8 cellular contexts compared by ENCODE assay signal in the genomic region with DNA sequence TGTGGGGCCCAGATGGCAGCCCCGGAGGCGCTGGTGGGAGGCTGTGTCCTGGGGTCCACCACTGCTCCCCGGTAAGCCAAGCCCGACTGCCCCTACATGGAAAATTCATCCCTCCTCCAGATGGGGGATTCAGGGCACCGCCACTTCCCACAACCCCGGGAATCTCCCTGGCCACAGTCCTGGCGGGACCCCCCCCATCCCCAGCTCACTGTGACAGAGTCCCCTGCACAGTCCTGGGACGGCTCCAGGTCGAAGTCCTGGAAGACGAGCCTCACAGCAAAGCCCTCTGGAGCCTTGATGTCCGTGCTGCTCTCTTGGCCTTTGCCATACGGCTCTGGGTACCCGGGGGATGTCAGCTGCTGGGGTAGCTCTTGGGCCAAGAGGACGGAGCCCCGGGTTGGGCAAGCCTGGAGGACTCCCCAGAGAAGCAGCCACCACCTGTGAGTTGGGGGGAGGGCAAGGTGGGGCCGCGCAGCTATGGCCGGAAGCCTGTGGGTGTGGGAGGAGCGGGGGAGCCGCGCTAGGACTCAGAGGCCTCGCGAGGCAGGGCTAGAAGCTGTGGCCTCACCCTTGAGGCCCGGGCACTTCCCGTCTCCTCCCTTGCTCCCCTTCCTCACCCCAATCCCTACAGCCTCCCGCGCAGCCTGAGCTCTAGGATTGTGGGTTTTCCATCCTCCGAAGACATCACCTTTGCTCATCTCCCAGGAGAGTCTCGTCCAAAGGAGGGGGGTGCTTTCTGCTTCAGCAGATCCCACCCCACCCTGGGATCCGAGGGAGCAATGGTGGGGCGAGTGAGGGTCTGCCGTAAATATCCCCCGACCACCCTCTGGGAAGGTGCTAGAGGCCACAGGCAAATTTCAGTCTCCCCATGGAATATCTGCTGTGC. TPM values are rescaled to one million over a fixed set of nuclear protein-coding genes. Genes with fewer than 3 reads are reported as not detected.
DNase-seq lines count a peak whose midpoint lies in the region; ATAC-seq lines count a peak whose summit lies in the region.

No MANE protein-coding gene starts in this region.

- DNase-seq in EH (ENCODE audit: low read depth), result peak; percentile 84
- DNase-seq in T-helper 1 cell, result peak; percentile 50 to 88 (median 61)
- DNase-seq in amniotic stem cell (lab: John Stamatoyannopoulos, UW), result peak; percentile 63
- no peak for DNase-seq in iPS DF 6.9 (ENCODE audit: low read depth, low spot score)
- no peak for DNase-seq in DMS114 treated with DMSO at 0.1 percent for 48 hours (lab: John Stamatoyannopoulos, UW; ENCODE audit: unreplicated experiment)

- peak overlapping the region; percentile 38 for H3K27ac ChIP-seq in HUES64 (ENCODE audit: low read depth, low read length)
- no peak overlapping the region for H3K27ac ChIP-seq in iPS DF 6.9 (ENCODE audit: low read length)
- peak overlapping the region; percentile 80 to 99 (median 95) for H3K27ac ChIP-seq in skin epidermis

- H3K36me3 ChIP-seq in HUES64 (ENCODE audit: insufficient read depth, low read length) (peaks cover 7% of the 10 kb centered on the region), iPS DF 6.9 (ENCODE audit: control insufficient read depth, insufficient read depth, low read length) (no peaks in the 10 kb centered on the region)

- H3K9me3 ChIP-seq in HUES64 (ENCODE audit: insufficient read depth, low read depth, low read length) (peaks cover 7% of the 10 kb centered on the region; the same call in 1 of the 2 replicates), iPS DF 6.9 (ENCODE audit: control insufficient read depth, insufficient read depth, low read length) (no peaks in the 10 kb centered on the region)

- H3K27me3 ChIP-seq in HUES64 (ENCODE audit: insufficient read depth, low read length) (no peaks in the 10 kb centered on the region), iPS DF 6.9 (ENCODE audit: control insufficient read depth, insufficient read depth, low read length) (no peaks in the 10 kb centered on the region)

- peak; percentile 84 for ATAC-seq in GM21515 (IDR thresholded peaks at IDR 0.05; ENCODE audit: unreplicated experiment)

- H3K4me1 ChIP-seq in HUES64 (ENCODE audit: insufficient read depth, low read length) (0 out of 2 replicates have a peak, but pooled peaks cover 3% of the 10 kb centered on the region), iPS DF 6.9 (ENCODE audit: control insufficient read depth, insufficient read depth, low read length) (peaks cover 3% of the 10 kb centered on the region; the same call in 1 of the 2 replicates)

- H3K4me3 ChIP-seq in HUES64 (ENCODE audit: low read length) (peak overlapping the region; percentile 83), iPS DF 6.9 (ENCODE audit: low read length) (peak overlapping the region; percentile 70), skin epidermis (peak overlapping the region; percentile 38 to 61 (median 49))

- 18% methylated on average over 33 of the region's 33 CpGs for WGBS in HUES64
- no CpG with 5 or more reads among the region's 33 CpGs for WGBS in iPS DF 6.9 (ENCODE audit: insufficient coverage, insufficient read length)

- H3K9ac ChIP-seq in HUES64 (ENCODE audit: low read depth, low read length), result peak overlapping the region; percentile 84

RNA-seq across cellular contexts. Expression of a gene that starts 0.7 kb away (rescaled TPM):
- 5.0 TPM for polyA plus RNA-seq in HUES64 (2013, experiment 1 of 2)
- 8.1 TPM for polyA plus RNA-seq in HUES64 (2013, experiment 2 of 2)

RNA-seq across cellular contexts. Expression of a gene that starts 16.0 kb away (rescaled TPM):
- polyA plus RNA-seq in HUES64 (2013, experiment 1 of 2), result 4.5 TPM
- polyA plus RNA-seq in HUES64 (2013, experiment 2 of 2), result 6.3 TPM

RNA-seq across cellular contexts. Expression of a gene that starts 20.4 kb away (rescaled TPM):
- 1.4 TPM for polyA plus RNA-seq in HUES64 (2013, experiment 1 of 2)
- 1.5 TPM for polyA plus RNA-seq in HUES64 (2013, experiment 2 of 2)

RNA-seq across cellular contexts. Expression of a gene that starts 21.9 kb away (rescaled TPM):
- 16.1 TPM for polyA plus RNA-seq in HUES64 (2013, experiment 1 of 2)
- polyA plus RNA-seq in HUES64 (2013, experiment 2 of 2), result 15.6 TPM

RNA-seq across cellular contexts. Expression of a gene that starts 47.8 kb away (rescaled TPM):
- polyA plus RNA-seq in HUES64 (2013, experiment 1 of 2), result 3.1 TPM
- 3.5 TPM for polyA plus RNA-seq in HUES64 (2013, experiment 2 of 2)

Comparison
In these comparisons a context has a peak if more than half of its experiments do, and no peak if none do; other contexts are left out.
1. DNase-seq: peak in EH (single experiment), T-helper 1 cell (5 of 5) and amniotic stem cell (single experiment); none in iPS DF 6.9 (single experiment) and DMS114 treated with DMSO at 0.1 percent for 48 hours (single experiment).
2. Peak in every context shown above with its lines, with median percentiles within 50 percentile points of each other: H3K4me3 ChIP-seq.